16 cellular contexts compared by ENCODE assay signal in genomic region chr7:97601941-97602457, GRCh38.
DNase-seq lines count a peak whose midpoint lies in the region; ATAC-seq lines count a peak whose summit lies in the region.
"Had no signal": no experiment of that assay in that cellular context is flagged by ENCODE, and none has a peak within 500 bp of the region (broad histone marks: within the 10 kb centered on the region; RNA-seq: fewer than 3 reads in every experiment).

No MANE protein-coding gene starts in this region.

- intact Hi-C loops in posterior vena cava (cut with DNase I), result no loop called here

- ATAC-seq in GM18498 (IDR thresholded peaks at IDR 0.05; ENCODE audit: unreplicated experiment) (peak; percentile 72), GM19351 (IDR thresholded peaks at IDR 0.05; ENCODE audit: unreplicated experiment) (peak; percentile 62), HG02623 (IDR thresholded peaks at IDR 0.05; ENCODE audit: unreplicated experiment) (peak; percentile 45), HG03378 (IDR thresholded peaks at IDR 0.05; ENCODE audit: unreplicated experiment) (peak; percentile 91)
- ATAC-seq: A549, left ventricle myocardium superior had no signal

- DNase-seq in posterior vena cava (ENCODE audit: low spot score) (no peak), hypothalamus (lab: John Stamatoyannopoulos, UW) (no peak), HuH-7.5 (ENCODE audit: low spot score) (no peak), 8988T (no peak)
- DNase-seq: activated effector memory CD4-positive, alpha-beta T cell treated with Interleukin-2 at 50 U/mL for 16 hours; DMS79 treated with DMSO at 0.1 percent for 48 hours; HFFc6; left ventricle myocardium superior; NCI-H1092 treated with DMSO at 0.1 percent for 48 hours; NCI-H2171 treated with DMSO at 0.1 percent for 48 hours; stimulated activated naive CD4-positive, alpha-beta T cell had no signal
